ENCODE assay signal across 8 cellular contexts in the genomic region with DNA sequence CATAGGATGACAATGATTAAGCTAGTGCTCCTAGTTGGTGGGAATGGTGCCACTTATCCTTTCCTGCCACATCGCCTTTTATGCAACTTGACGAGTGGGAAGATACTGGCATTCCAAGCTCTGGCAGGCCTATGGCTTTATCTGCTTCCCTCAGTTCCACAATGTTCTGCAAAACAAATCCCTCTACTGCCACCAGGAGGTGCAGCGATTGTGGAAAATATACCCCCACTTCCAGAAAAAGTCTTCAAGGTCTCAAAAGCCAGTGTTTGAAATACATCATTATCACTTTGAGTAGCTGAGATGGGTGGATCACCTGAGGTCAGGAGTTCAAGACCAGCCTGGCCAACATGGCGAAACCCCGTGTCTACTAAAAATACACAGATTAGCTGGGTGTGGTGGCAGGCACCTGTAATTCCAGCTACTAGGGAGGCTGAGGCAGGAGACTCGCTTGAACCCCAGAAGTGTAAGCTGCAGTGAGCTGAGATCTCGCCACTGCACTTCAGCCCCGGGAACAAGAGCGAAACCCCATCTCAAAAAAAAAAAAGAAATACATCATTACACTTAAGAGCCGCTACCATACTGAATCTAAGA. TPM values are rescaled to one million over a fixed set of nuclear protein-coding genes. Genes with fewer than 3 reads are reported as not detected.
DNase-seq lines count a peak whose midpoint lies in the region; ATAC-seq lines count a peak whose summit lies in the region.

No MANE protein-coding gene starts in this region.

- intact Hi-C loops in activated T-helper 1 cell treated with anti-CD3 and anti-CD28 coated beads, Interleukin-12 subunit alpha, Interleukin-12 subunit beta, Interleukin-2, Interleukin-4 antibody, amounts not matched to agents 30 ng/mL and 10 ng/mL and 1 ng/mL, durations not matched to agents 14 hours and 24 hours and 36 hours (cut with micrococcal nuclease): loop anchor here (1.0 to 5.0 kb wide), 3 partner anchors 93 to 967 kb away; no protein-coding TSS in a partner anchor
- intact Hi-C loops in Right ventricle myocardium superior (cut with DNase I) (loop anchor here (5.0 kb wide), 2 partner anchors 62 to 92 kb away; no protein-coding TSS in a partner anchor), sciatic nerve (cut with DNase I) (no loop called here)

- peak; percentile 58 for ATAC-seq in Right ventricle myocardium superior (ENCODE audit: poor library complexity)
- ATAC-seq in sciatic nerve: no peak

- H3K4me1 Mint-ChIP-seq in activated T-helper 1 cell treated with anti-CD3 and anti-CD28 coated beads, Interleukin-12 subunit alpha, Interleukin-12 subunit beta, Interleukin-2, Interleukin-4 antibody, amounts not matched to agents 30 ng/mL and 10 ng/mL and 1 ng/mL, durations not matched to agents 14 hours and 24 hours and 36 hours (ENCODE audit: low read depth): peaks cover 62% of the 10 kb centered on the region

- no peaks in the 10 kb centered on the region for H3K9me3 Mint-ChIP-seq in activated T-helper 1 cell treated with anti-CD3 and anti-CD28 coated beads, Interleukin-12 subunit alpha, Interleukin-12 subunit beta, Interleukin-2, Interleukin-4 antibody, amounts not matched to agents 30 ng/mL and 10 ng/mL and 1 ng/mL, durations not matched to agents 14 hours and 24 hours and 36 hours

- H3K27me3 Mint-ChIP-seq in activated T-helper 1 cell treated with anti-CD3 and anti-CD28 coated beads, Interleukin-12 subunit alpha, Interleukin-12 subunit beta, Interleukin-2, Interleukin-4 antibody, amounts not matched to agents 30 ng/mL and 10 ng/mL and 1 ng/mL, durations not matched to agents 14 hours and 24 hours and 36 hours (ENCODE audit: insufficient read depth): no peaks in the 10 kb centered on the region

- peak overlapping the region; percentile 50 for H3K4me3 Mint-ChIP-seq in activated T-helper 1 cell treated with anti-CD3 and anti-CD28 coated beads, Interleukin-12 subunit alpha, Interleukin-12 subunit beta, Interleukin-2, Interleukin-4 antibody, amounts not matched to agents 30 ng/mL and 10 ng/mL and 1 ng/mL, durations not matched to agents 14 hours and 24 hours and 36 hours

- peak; percentile 26 for DNase-seq in 8988T
- peak; percentile 81 for DNase-seq in DMS53 treated with DMSO at 0.1 percent for 48 hours (lab: John Stamatoyannopoulos, UW; ENCODE audit: unreplicated experiment)
- DNase-seq in NCI-H2029 (lab: John Stamatoyannopoulos, UW): peak; percentile 49
- no peak for DNase-seq in activated T-helper 1 cell treated with anti-CD3 and anti-CD28 coated beads, Interleukin-12 subunit alpha, Interleukin-12 subunit beta, Interleukin-2, Interleukin-4 antibody, amounts not matched to agents 30 ng/mL and 10 ng/mL and 1 ng/mL, durations not matched to agents 14 hours and 24 hours and 36 hours (ENCODE audit: low spot score)
- DNase-seq in Right ventricle myocardium superior: no peak
- DNase-seq in putamen (ENCODE audit: low spot score): peak; percentile 47
- DNase-seq in sciatic nerve (ENCODE audit: low spot score): no peak
- no peak for DNase-seq in stimulated activated CD4-positive, alpha-beta T cell treated with anti-CD3 and anti-CD28 coated beads, Interleukin-4, amount 100 ng/mL, for 1 hour

- H3K36me3 Mint-ChIP-seq in activated T-helper 1 cell treated with anti-CD3 and anti-CD28 coated beads, Interleukin-12 subunit alpha, Interleukin-12 subunit beta, Interleukin-2, Interleukin-4 antibody, amounts not matched to agents 30 ng/mL and 10 ng/mL and 1 ng/mL, durations not matched to agents 14 hours and 24 hours and 36 hours (ENCODE audit: low read depth): peaks cover 15% of the 10 kb centered on the region

- H3K27ac Mint-ChIP-seq in activated T-helper 1 cell treated with anti-CD3 and anti-CD28 coated beads, Interleukin-12 subunit alpha, Interleukin-12 subunit beta, Interleukin-2, Interleukin-4 antibody, amounts not matched to agents 30 ng/mL and 10 ng/mL and 1 ng/mL, durations not matched to agents 14 hours and 24 hours and 36 hours: no peak overlapping the region

RNA-seq across cellular contexts. Expression of gene CLINT1, which starts 3.4 kb away (rescaled TPM):
- total RNA-seq in activated T-helper 1 cell treated with anti-CD3 and anti-CD28 coated beads, Interleukin-12 subunit alpha, Interleukin-12 subunit beta, Interleukin-2, Interleukin-4 antibody, amounts not matched to agents 30 ng/mL and 10 ng/mL and 1 ng/mL, durations not matched to agents 14 hours and 24 hours and 36 hours: 90.5 and 93.1 TPM in 2 replicates
- total RNA-seq in Right ventricle myocardium superior (55.5 TPM), sciatic nerve (52.9 TPM)

Comparison
In these comparisons a context has a peak if more than half of its experiments do, and no peak if none do; other contexts are left out.
1. DNase-seq: peak in 8988T (single experiment), DMS53 treated with DMSO at 0.1 percent for 48 hours (single experiment), NCI-H2029 (single experiment) and putamen (single experiment); none in activated T-helper 1 cell treated with anti-CD3 and anti-CD28 coated beads, Interleukin-12 subunit alpha, Interleukin-12 subunit beta, Interleukin-2, Interleukin-4 antibody, amounts not matched to agents 30 ng/mL and 10 ng/mL and 1 ng/mL, durations not matched to agents 14 hours and 24 hours and 36 hours (single experiment), Right ventricle myocardium superior (single experiment), sciatic nerve (single experiment) and stimulated activated CD4-positive, alpha-beta T cell treated with anti-CD3 and anti-CD28 coated beads, Interleukin-4, amount 100 ng/mL, for 1 hour (single experiment).